Comparison of ENCODE assay signal across 8 cellular contexts in the genomic region with DNA sequence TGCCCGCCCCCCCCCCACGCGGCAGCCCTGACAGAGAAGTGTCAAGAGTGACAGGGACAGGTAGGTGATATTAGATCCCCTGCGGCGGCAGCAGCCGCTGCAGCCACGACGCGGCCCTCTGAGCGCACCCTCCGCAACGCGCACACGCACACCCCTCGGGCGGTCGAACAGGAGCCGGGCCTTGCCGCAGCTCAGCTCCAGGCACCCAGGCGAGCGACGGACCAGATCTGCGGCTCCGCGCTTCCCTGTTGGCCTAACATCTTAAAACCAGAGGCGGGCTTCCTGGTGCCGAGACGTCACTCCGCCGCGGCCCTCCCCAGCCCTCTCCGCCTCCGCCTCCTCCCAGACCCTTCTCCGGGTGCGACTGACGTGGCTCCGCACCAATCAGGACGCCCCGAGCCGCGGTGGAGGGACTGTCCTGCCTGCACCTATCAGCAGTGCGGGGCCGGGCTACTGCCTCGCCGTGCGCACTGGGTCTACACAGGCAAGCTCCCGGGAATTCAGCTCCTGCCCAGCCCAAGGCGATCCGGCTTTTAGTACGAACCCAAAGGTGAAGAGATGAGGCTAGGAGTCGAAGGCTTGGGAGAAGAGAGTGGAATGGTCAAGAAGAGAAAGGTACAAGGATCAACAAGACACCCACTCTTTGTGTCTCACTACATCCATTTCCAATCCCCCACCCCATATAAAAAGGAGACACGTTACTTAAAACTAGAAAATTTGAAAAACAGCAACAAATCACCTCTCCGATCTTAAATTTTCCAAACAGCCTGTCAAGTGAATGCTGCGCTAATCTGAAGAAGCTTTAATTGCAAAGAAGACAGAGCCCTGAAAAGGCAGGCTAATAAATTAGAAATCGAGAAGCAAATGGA. TPM values are rescaled to one million over a fixed set of nuclear protein-coding genes. Genes with fewer than 3 reads are reported as not detected.
A peak's percentile ranks its signal among the peaks of the same experiment; 100 is the strongest.
DNase-seq lines count a peak whose midpoint lies in the region; ATAC-seq and TF ChIP-seq lines count a peak whose summit lies in the region.

A gene (minus strand): TSS at position 237 of the 869 bp plus-strand sequence. CDS start 617 bp downstream, outside the sequence.

- WGBS in lower leg skin, 2 donors = 4 to 11% methylated on average over 30 to 52 of the region's 55 CpGs

- peaks cover 8 to 11% of the 10 kb centered on the region in 2 donors for H3K36me3 Mint-ChIP-seq in stimulated activated naive B cell treated with anti-CD40 and anti-IgM and Interleukin-4, amounts not matched to agents 10 μg/mL and 1 μg/mL and 100 μg/mL, for 72 hours

- peak within 1 kb of the TSS; percentile 55 for H3K4me3 ChIP-seq in AG10803 (ENCODE audit: low read length)
- peak within 1 kb of the TSS; percentile 2 for H3K4me3 ChIP-seq in lower leg skin (ENCODE audit: low read depth, poor library complexity, severe bottlenecking)

- peaks cover 3 to 7% of the 10 kb centered on the region in 2 donors for H3K9me3 Mint-ChIP-seq in stimulated activated naive B cell treated with anti-CD40 and anti-IgM and Interleukin-4, amounts not matched to agents 10 μg/mL and 1 μg/mL and 100 μg/mL, for 72 hours

- peak within 1 kb of the TSS; percentile 80 for H3K27ac Mint-ChIP-seq in stimulated activated naive B cell treated with anti-CD40 and anti-IgM and Interleukin-4, amounts not matched to agents 10 μg/mL and 1 μg/mL and 100 μg/mL, for 72 hours

- peaks cover 18 to 49% of the 10 kb centered on the region in 2 donors for H3K4me1 Mint-ChIP-seq in stimulated activated naive B cell treated with anti-CD40 and anti-IgM and Interleukin-4, amounts not matched to agents 10 μg/mL and 1 μg/mL and 100 μg/mL, for 72 hours

- peak; percentile 99 for ATAC-seq in GM19324 (IDR thresholded peaks at IDR 0.05; ENCODE audit: low FRiP score, unreplicated experiment)
- ATAC-seq in HG03442 (IDR thresholded peaks at IDR 0.05; ENCODE audit: unreplicated experiment) = peak; percentile 86
- ATAC-seq in stimulated activated naive B cell treated with anti-CD40 and anti-IgM and Interleukin-4, amounts not matched to agents 10 μg/mL and 1 μg/mL and 100 μg/mL, for 72 hours (replicated peaks) = peak; percentile 75 to 88

- in situ Hi-C loops in SK-MEL-5 (cut with HindIII; ENCODE audit: low pct_unique_long_range_greater_than_20kb, low sequenced_read_pairs) = no loop called here

- H3K4me3 Mint-ChIP-seq in stimulated activated naive B cell treated with anti-CD40 and anti-IgM and Interleukin-4, amounts not matched to agents 10 μg/mL and 1 μg/mL and 100 μg/mL, for 72 hours = peak within 1 kb of the TSS; percentile 60 to 77

- DNase-seq in AG10803 (ENCODE audit: low read depth) (peak; percentile 90), SK-MEL-5 (ENCODE audit: low read depth, low spot score) (peak; percentile 94), dedifferentiated amniotic fluid mesenchymal stem cell (ENCODE audit: extremely low spot score) (peak; percentile 20), lower leg skin (ENCODE audit: low spot score in 2 of 2) (peak; percentile 75 to 97), NCI-H446 (lab: John Stamatoyannopoulos, UW) (no peak)
- DNase-seq in stimulated activated naive B cell treated with anti-CD40 and anti-IgM and Interleukin-4, amounts not matched to agents 10 μg/mL and 1 μg/mL and 100 μg/mL, for 72 hours = peak; percentile 28

- TF ChIP-seq CTCF in AG10803 (conservative IDR thresholded peaks at IDR 0.05; ENCODE audit: low read length) (no peak), lower leg skin (IDR thresholded peaks at IDR 0.05) (no peak)

- intact Hi-C loops in lower leg skin (cut with DNase I; ENCODE audit: low total_unique reads) = no loop called here

- H3K27me3 Mint-ChIP-seq in stimulated activated naive B cell treated with anti-CD40 and anti-IgM and Interleukin-4, amounts not matched to agents 10 μg/mL and 1 μg/mL and 100 μg/mL, for 72 hours = peaks cover 88 to 100% of the 10 kb centered on the region in 2 donors

- TF ChIP-seq POLR2A in lower leg skin (IDR thresholded peaks at IDR 0.05) = no peak

RNA-seq across cellular contexts. Expression of the gene that starts here (rescaled TPM):
- total RNA-seq in SK-MEL-5 (2014; rRNA removed; shearing (Covaris generic)) = 1.1 and 1.8 TPM in 2 replicates
- 1.9 and 2.8 TPM in 2 replicates for polyA plus RNA-seq in SK-MEL-5 (2015; cell fraction: cytosol; rRNA removed)
- polyA plus RNA-seq in SK-MEL-5 (2015; cell fraction: nucleus; rRNA removed) = 6.4 and 7.9 TPM in 2 replicates
- total RNA-seq in lower leg skin = 1 to 10 TPM in 1 of 4 donors, under 1 TPM in 3; 0.34 to 1.1 (median 0.48) TPM

Comparison
In these comparisons a context has a peak if more than half of its experiments do, and no peak if none do; other contexts are left out.
1. DNase-seq: peak in AG10803 (single experiment), SK-MEL-5 (single experiment), dedifferentiated amniotic fluid mesenchymal stem cell (single experiment), lower leg skin (2 of 2) and stimulated activated naive B cell treated with anti-CD40 and anti-IgM and Interleukin-4, amounts not matched to agents 10 μg/mL and 1 μg/mL and 100 μg/mL, for 72 hours (single experiment); none in NCI-H446 (0 of 2).
2. Peak in every context shown above with its lines, with median percentiles within 50 percentile points of each other: ATAC-seq.